12 cellular contexts compared by ENCODE assay signal in the genomic region with DNA sequence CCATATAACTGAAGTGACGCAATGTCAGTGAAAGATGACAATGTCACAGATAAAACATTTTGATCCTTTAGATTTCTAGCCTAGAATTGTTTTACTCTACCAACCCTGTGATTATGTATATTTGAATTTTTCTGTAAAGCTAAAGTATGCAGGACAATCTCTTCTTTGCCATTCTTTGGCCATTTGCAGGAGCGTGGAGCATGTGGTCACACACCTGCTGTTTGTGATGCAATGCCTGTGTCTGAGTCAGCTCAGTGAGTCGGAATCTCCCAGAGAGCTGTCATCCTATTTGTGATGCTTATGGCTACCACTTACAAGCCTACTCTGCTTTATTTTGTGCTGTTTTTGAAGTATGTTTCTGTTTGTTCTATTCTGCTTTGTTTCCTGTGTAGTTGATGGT.
A peak's percentile ranks its signal among the peaks of the same experiment; 100 is the strongest.
DNase-seq lines count a peak whose midpoint lies in the region; ATAC-seq, FAIRE-seq and TF ChIP-seq lines count a peak whose summit lies in the region.
"Had no signal": no experiment of that assay in that cellular context is flagged by ENCODE, and none has a peak within 500 bp of the region (broad histone marks: within the 10 kb centered on the region; RNA-seq: fewer than 3 reads in every experiment).

No MANE protein-coding gene starts in this region.

- H2AFZ ChIP-seq in neural progenitor cell (replicated peaks), result no peak overlapping the region

- H3K9ac ChIP-seq in neural progenitor cell, result no peak overlapping the region

- WGBS in heart right ventricle, 2 donors, result 87 to 94% methylated on average over 3 of the region's 3 CpGs

- peak overlapping the region; percentile 4 for H3K27ac Mint-ChIP-seq in activated naive CD4-positive, alpha-beta T cell treated with anti-CD3 and anti-CD28 coated beads for 36 hours
- no peak overlapping the region for H3K27ac Mint-ChIP-seq in activated naive CD4-positive, alpha-beta T cell treated with anti-CD3 and anti-CD28 coated beads, Interleukin-2, amount 50 U/mL, for 72 hours
- no peak overlapping the region for H3K27ac Mint-ChIP-seq in neural progenitor cell

- H3K4me3 ChIP-seq in fibroblast of mammary gland (ENCODE audit: control insufficient read depth, low read depth, low read length), result no peak overlapping the region
- H3K4me3 ChIP-seq in heart right ventricle, result no peak overlapping the region
- H3K4me3 ChIP-seq in neural progenitor cell, result no peak overlapping the region
- H3K4me3 ChIP-seq: spleen had no signal

- no peak overlapping the region for H3K4me3 Mint-ChIP-seq in activated naive CD4-positive, alpha-beta T cell treated with anti-CD3 and anti-CD28 coated beads for 36 hours
- no peak overlapping the region for H3K4me3 Mint-ChIP-seq in neural progenitor cell

- no peaks in the 10 kb centered on the region for H3K4me1 Mint-ChIP-seq in activated naive CD4-positive, alpha-beta T cell treated with anti-CD3 and anti-CD28 coated beads for 36 hours (ENCODE audit: low read depth)
- peaks cover 2% of the 10 kb centered on the region for H3K4me1 Mint-ChIP-seq in neural progenitor cell

- no peaks in the 10 kb centered on the region for H4K20me1 ChIP-seq in neural progenitor cell (ENCODE audit: low read depth)

- DNase-seq in activated naive CD4-positive, alpha-beta T cell treated with anti-CD3 and anti-CD28 coated beads for 36 hours, result peak; percentile 16
- no peak for DNase-seq in activated naive CD4-positive, alpha-beta T cell treated with anti-CD3 and anti-CD28 coated beads, Interleukin-2, amount 50 U/mL, for 72 hours (ENCODE audit: low spot score in 2 of 2)
- peak; percentile 66 for DNase-seq in RKO (ENCODE audit: low spot score)
- peak; percentile 12 for DNase-seq in fibroblast of mammary gland (ENCODE audit: low read depth)
- peak; percentile 48 for DNase-seq in urothelium cell line (ENCODE audit: low spot score)
- no peak for DNase-seq in heart right ventricle
- no peak for DNase-seq in neural progenitor cell (ENCODE audit: low spot score)
- DNase-seq in SKM-1 (lab: John Stamatoyannopoulos, UW; ENCODE audit: unreplicated experiment), result no peak
- DNase-seq: ACHN, spleen had no signal

- intact Hi-C loops in activated naive CD4-positive, alpha-beta T cell treated with anti-CD3 and anti-CD28 coated beads for 36 hours (cut with micrococcal nuclease), result no loop called here
- intact Hi-C loops in heart right ventricle (cut with DNase I), result no loop called here

- TF ChIP-seq CTCF in fibroblast of mammary gland (conservative IDR thresholded peaks at IDR 0.05; ENCODE audit: control insufficient read depth, insufficient read depth, low read depth, low read length) (no peak), heart right ventricle (IDR thresholded peaks at IDR 0.05) (no peak), neural progenitor cell (IDR thresholded peaks at IDR 0.05) (no peak)

- no peaks in the 10 kb centered on the region for H3F3A ChIP-seq in neural progenitor cell (ENCODE audit: low read depth)

- no peaks in the 10 kb centered on the region for H3K36me3 Mint-ChIP-seq in activated naive CD4-positive, alpha-beta T cell treated with anti-CD3 and anti-CD28 coated beads for 36 hours (ENCODE audit: low read depth)
- H3K36me3 Mint-ChIP-seq in activated naive CD4-positive, alpha-beta T cell treated with anti-CD3 and anti-CD28 coated beads, Interleukin-2, amount 50 U/mL, for 72 hours, result no peaks in the 10 kb centered on the region
- no peaks in the 10 kb centered on the region for H3K36me3 Mint-ChIP-seq in neural progenitor cell

- H3K9me3 Mint-ChIP-seq in activated naive CD4-positive, alpha-beta T cell treated with anti-CD3 and anti-CD28 coated beads for 36 hours, result peaks cover 2% of the 10 kb centered on the region
- H3K9me3 Mint-ChIP-seq in activated naive CD4-positive, alpha-beta T cell treated with anti-CD3 and anti-CD28 coated beads, Interleukin-2, amount 50 U/mL, for 72 hours, result peaks cover 4 to 8% of the 10 kb centered on the region in 2 donors
- H3K9me3 Mint-ChIP-seq in neural progenitor cell, result no peaks in the 10 kb centered on the region

- H3K9me3 ChIP-seq in heart right ventricle, result no peaks in the 10 kb centered on the region
- H3K9me3 ChIP-seq in neural progenitor cell (ENCODE audit: low read depth), result no peaks in the 10 kb centered on the region
- H3K9me3 ChIP-seq: spleen had no signal

- H3K27me3 ChIP-seq in heart right ventricle, result no peaks in the 10 kb centered on the region
- H3K27me3 ChIP-seq in neural progenitor cell, result no peaks in the 10 kb centered on the region
- H3K27me3 ChIP-seq: spleen had no signal

- no peak for ATAC-seq in activated naive CD4-positive, alpha-beta T cell treated with anti-CD3 and anti-CD28 coated beads, Interleukin-2, amount 50 U/mL, for 72 hours
- no peak for ATAC-seq in heart right ventricle
- ATAC-seq: activated CD4-positive, CD25-positive, alpha-beta regulatory T cell treated with anti-CD3 and anti-CD28 coated beads, Interleukin-2, amount 50 U/mL, for 24 hours had no signal

- no peaks in the 10 kb centered on the region for H3K79me2 ChIP-seq in neural progenitor cell (ENCODE audit: low read depth)

- no peak for FAIRE-seq in urothelium cell line (lab: Jason Lieb, UNC)
- FAIRE-seq: GM18507 had no signal

- no peak overlapping the region for H3K27ac ChIP-seq in heart right ventricle
- H3K27ac ChIP-seq in neural progenitor cell, result no peak overlapping the region
- H3K27ac ChIP-seq: spleen had no signal

- H3K4me1 ChIP-seq in heart right ventricle (no peaks in the 10 kb centered on the region), neural progenitor cell (no peaks in the 10 kb centered on the region)
- H3K4me1 ChIP-seq: spleen had no signal

- H3K4me2 ChIP-seq in neural progenitor cell, result no peak overlapping the region

- CTCF ChIA-PET in activated naive CD4-positive, alpha-beta T cell treated with anti-CD3 and anti-CD28 coated beads for 36 hours (lab: Charles Lee), result no interaction called here

- H3K36me3 ChIP-seq in heart right ventricle, result no peaks in the 10 kb centered on the region
- H3K36me3 ChIP-seq in neural progenitor cell, result no peaks in the 10 kb centered on the region
- H3K36me3 ChIP-seq: spleen had no signal

- H3K27me3 Mint-ChIP-seq in activated naive CD4-positive, alpha-beta T cell treated with anti-CD3 and anti-CD28 coated beads for 36 hours (ENCODE audit: low read depth), result peaks cover 2% of the 10 kb centered on the region
- H3K27me3 Mint-ChIP-seq in neural progenitor cell (ENCODE audit: insufficient read depth, low read depth), result no peaks in the 10 kb centered on the region

Comparison
In these comparisons a context has a peak if more than half of its experiments do, and no peak if none do; other contexts are left out.
1. DNase-seq: peak in activated naive CD4-positive, alpha-beta T cell treated with anti-CD3 and anti-CD28 coated beads for 36 hours (single experiment), RKO (single experiment), fibroblast of mammary gland (single experiment) and urothelium cell line (single experiment); none in activated naive CD4-positive, alpha-beta T cell treated with anti-CD3 and anti-CD28 coated beads, Interleukin-2, amount 50 U/mL, for 72 hours (0 of 2), heart right ventricle (0 of 2), neural progenitor cell (single experiment) and SKM-1 (single experiment).